ENCODE assay signal across 22 cellular contexts in genomic region chr17:70254735-70255460, GRCh38.
A peak's percentile ranks its signal among the peaks of the same experiment; 100 is the strongest.
DNase-seq lines count a peak whose midpoint lies in the region; ATAC-seq, FAIRE-seq and TF ChIP-seq lines count a peak whose summit lies in the region.
"Had no signal": no experiment of that assay in that cellular context is flagged by ENCODE, and none has a peak within 500 bp of the region (broad histone marks: within the 10 kb centered on the region; RNA-seq: fewer than 3 reads in every experiment).

No MANE protein-coding gene starts in this region.

- no peaks in the 10 kb centered on the region for H4K20me1 ChIP-seq in HepG2 (ENCODE audit: insufficient read depth, low read length)
- H4K20me1 ChIP-seq: BLaER1 had no signal

- in situ Hi-C loops in HepG2 (cut with HindIII; ENCODE audit: extremely low pct_ligation_motif_present, low pct_unique_long_range_greater_than_20kb), result no loop called here

- TF ChIP-seq CTCF in fibroblast of mammary gland (conservative IDR thresholded peaks at IDR 0.05; ENCODE audit: control insufficient read depth, insufficient read depth, low read depth, low read length) (no peak), HepG2 (CRISPR knock-in tag; IDR thresholded peaks at IDR 0.05) (no peak)

- no peak for FAIRE-seq in HepG2 (lab: Jason Lieb, UNC)
- FAIRE-seq: D721Med, GM12891, GM18507 had no signal

- CTCF ChIA-PET in HepG2 (lab: Yijun Ruan, JAX; ENCODE audit: low intra/inter-chr PET ratio, low total read pairs), result no interaction called here

- BruUV-seq in HepG2 (replicated peaks; lab: Mats Ljungman, UMichigan), result no TSS peak

- peaks cover 90% of the 10 kb centered on the region for H3K9me3 ChIP-seq in HepG2 (ENCODE audit: low read length)
- H3K9me3 ChIP-seq: BLaER1 had no signal

- no peaks in the 10 kb centered on the region for H3K79me2 ChIP-seq in HepG2 (ENCODE audit: insufficient read depth, low read length)

- POLR2A ChIA-PET in HepG2 (lab: Yijun Ruan, JAX), result no interaction called here

- intact Hi-C loops in HepG2 (cut with micrococcal nuclease; ENCODE audit: unreplicated experiment), result no loop called here

- TF ChIP-seq EP300 in HepG2 (IDR thresholded peaks at IDR 0.05; ENCODE audit: low read depth in 2 of 2, low read length in 2 of 2), result no peak
- no peak for TF ChIP-seq EP300 in HepG2 (CRISPR knock-in tag; IDR thresholded peaks at IDR 0.05; ENCODE audit: borderline replicate concordance)

- TF ChIP-seq POLR2A in HepG2 (IDR thresholded peaks at IDR 0.05; ENCODE audit: insufficient read depth in 1 of 2, low read depth in 2 of 2, low read length in 2 of 2), result no peak

- no peak overlapping the region for H3K27ac ChIP-seq in HepG2 (ENCODE audit: extremely low read length, insufficient read depth, low read length)
- H3K27ac ChIP-seq: BLaER1 had no signal

- no peak overlapping the region for H3K4me2 ChIP-seq in HepG2 (ENCODE audit: low read depth, low read length)
- H3K4me2 ChIP-seq: BLaER1 had no signal

- DNase-seq in ELR (ENCODE audit: low read depth) (peak; percentile 60), LHCN-M2 (ENCODE audit: low read depth) (peak; percentile 74), astrocyte of the hippocampus (ENCODE audit: low read depth, low spot score) (peak; percentile 4), fibroblast of mammary gland (ENCODE audit: low read depth) (peak; percentile 22), cerebellar cortex (ENCODE audit: low spot score) (no peak), HepG2 (ENCODE audit: low spot score) (no peak), HuH-7 (ENCODE audit: low spot score) (no peak)
- DNase-seq: CD8-positive, alpha-beta memory T cell; DND-41; GDM1; Karpas-422; NCI-H187 treated with DMSO at 0.1 percent for 48 hours; NCI-H510A; NCI-H774; Right ventricle myocardium superior had no signal

- no peak overlapping the region for H3K9ac ChIP-seq in HepG2 (ENCODE audit: insufficient read depth, low read depth, low read length)
- H3K9ac ChIP-seq: BLaER1 had no signal

- no peak overlapping the region for H2AFZ ChIP-seq in HepG2 (ENCODE audit: low read length)

- H3K4me3 ChIP-seq in fibroblast of mammary gland (ENCODE audit: control insufficient read depth, low read depth, low read length), result no peak overlapping the region
- no peak overlapping the region for H3K4me3 ChIP-seq in HepG2 (replicated peaks in 1 of 3; ENCODE audit: insufficient read depth in 1 of 3, low read depth in 2 of 3, low read length in 3 of 3)
- H3K4me3 ChIP-seq: BLaER1 had no signal

- H3K27me3 ChIP-seq in HepG2 (ENCODE audit: control insufficient read depth in 1 of 2, insufficient read depth in 2 of 2, low read length in 2 of 2), result no peaks in the 10 kb centered on the region
- H3K27me3 ChIP-seq: BLaER1 had no signal

- ATAC-seq in HepG2 (no peak), HG02571 (IDR thresholded peaks at IDR 0.05; ENCODE audit: unreplicated experiment) (no peak)
- ATAC-seq: HCT116, SK-N-SH treated with all-trans-retinoic acid at 6 μM for 48 hours had no signal

- TF ChIP-seq RAD21 in HepG2 (CRISPR knock-in tag; IDR thresholded peaks at IDR 0.05), result no peak

- WGBS in HepG2 (ENCODE audit: low lambda C conversion rate), result 0% methylated on average over 2 of the region's 2 CpGs

- H3K36me3 ChIP-seq in HepG2 (replicated peaks in 1 of 2; ENCODE audit: control insufficient read depth in 1 of 2, insufficient read depth in 2 of 2, low read length in 2 of 2), result no peaks in the 10 kb centered on the region
- H3K36me3 ChIP-seq: BLaER1 had no signal

- no peaks in the 10 kb centered on the region for H3K4me1 ChIP-seq in HepG2 (ENCODE audit: insufficient read depth, low read length)
- H3K4me1 ChIP-seq: BLaER1 had no signal

TF ChIP-seq in HepG2, 621 proteins besides CTCF, POLR2A, EP300 and RAD21:
- TF ChIP-seq MAF1 (CRISPR knock-in tag; IDR thresholded peaks at IDR 0.05; ENCODE audit: borderline replicate concordance), result no peak
- no peak for TF ChIP-seq UBTF (CRISPR knock-in tag; IDR thresholded peaks at IDR 0.05)
- TF ChIP-seq ZNF362 (CRISPR knock-in tag; IDR thresholded peaks at IDR 0.05; ENCODE audit: borderline replicate concordance), result no peak
- no peak for TF ChIP-seq ZNF788 (CRISPR knock-in tag; IDR thresholded peaks at IDR 0.05; ENCODE audit: borderline replicate concordance)
- TF ChIP-seq ZNF180 (CRISPR knock-in tag; IDR thresholded peaks at IDR 0.05; ENCODE audit: borderline replicate concordance, low read depth), result no peak
- no peak for TF ChIP-seq MIER3 (CRISPR knock-in tag; IDR thresholded peaks at IDR 0.05; ENCODE audit: borderline replicate concordance)
- TF ChIP-seq CEBPZ (IDR thresholded peaks at IDR 0.05; ENCODE audit: low read length), result no peak
- TF ChIP-seq XRCC5 (optimal IDR thresholded peaks at IDR 0.05; ENCODE audit: low read length), result no peak

Comparison
In these comparisons a context has a peak if more than half of its experiments do, and no peak if none do; other contexts are left out.
1. DNase-seq: peak in ELR (single experiment), LHCN-M2 (single experiment), astrocyte of the hippocampus (single experiment) and fibroblast of mammary gland (single experiment); none in cerebellar cortex (single experiment), HepG2 (single experiment) and HuH-7 (single experiment).